10 cellular contexts compared by ENCODE assay signal in genomic region chr10:93464826-93465388, GRCh38. TPM values are rescaled to one million over a fixed set of nuclear protein-coding genes. Genes with fewer than 3 reads are reported as not detected.
DNase-seq lines count a peak whose midpoint lies in the region; ATAC-seq, FAIRE-seq and TF ChIP-seq lines count a peak whose summit lies in the region.
"Had no signal": no experiment of that assay in that cellular context is flagged by ENCODE, and none has a peak within 500 bp of the region (broad histone marks: within the 10 kb centered on the region; RNA-seq: fewer than 3 reads in every experiment).

No MANE protein-coding gene starts in this region.

- no peak for TF ChIP-seq POLR2A in vagina (IDR thresholded peaks at IDR 0.05)

- TF ChIP-seq CTCF in heart right ventricle (IDR thresholded peaks at IDR 0.05) = no peak
- no peak for TF ChIP-seq CTCF in bronchial epithelial cell (IDR thresholded peaks at IDR 0.05; ENCODE audit: insufficient read depth, low read length, severe bottlenecking)
- no peak for TF ChIP-seq CTCF in vagina (IDR thresholded peaks at IDR 0.05)
- no peak for TF ChIP-seq CTCF in GM23338 (conservative IDR thresholded peaks at IDR 0.05; ENCODE audit: low read depth in 2 of 2)

- intact Hi-C loops in heart right ventricle (cut with DNase I) = loop anchor here in 1 of 10 donors (5.0 kb wide), 1 partner anchor 48 kb away; no protein-coding TSS in a partner anchor
- intact Hi-C loops in Right ventricle myocardium inferior (cut with DNase I) = loop anchor here (2.0 kb wide), 1 partner anchor 26 kb away; no protein-coding TSS in a partner anchor
- intact Hi-C loops in vagina (cut with DNase I) = loop anchor here (2.0 kb wide), 1 partner anchor 26 kb away; no protein-coding TSS in a partner anchor

- WGBS in heart right ventricle, 2 donors = 82 to 99% methylated on average over 4 of the region's 4 CpGs

- FAIRE-seq in bronchial epithelial cell (lab: Jason Lieb, UNC) = no peak

- no peaks in the 10 kb centered on the region for H3K27me3 ChIP-seq in heart right ventricle
- no peaks in the 10 kb centered on the region for H3K27me3 ChIP-seq in bronchial epithelial cell (ENCODE audit: control insufficient read depth, insufficient read depth, low read length)
- H3K27me3 ChIP-seq in muscle layer of duodenum (ENCODE audit: low read depth, low read length) = no peaks in the 10 kb centered on the region
- H3K27me3 ChIP-seq in vagina = no peaks in the 10 kb centered on the region
- H3K27me3 ChIP-seq in GM23338 (ENCODE audit: insufficient read depth) = no peaks in the 10 kb centered on the region

- H4K20me1 ChIP-seq in GM23338 (replicated peaks; ENCODE audit: insufficient read depth) = no peaks in the 10 kb centered on the region

- H3K27ac ChIP-seq in heart right ventricle (peak overlapping the region in 9 of 10 donors; percentile 29 to 93 (median 84)), muscle layer of duodenum (ENCODE audit: low read length) (peak overlapping the region; percentile 99), vagina (peak overlapping the region; percentile 94), GM23338 (ENCODE audit: low read depth) (no peak overlapping the region)

- H3K4me2 ChIP-seq in GM23338 = no peak overlapping the region

- peaks cover 0 to 3% (median 0%) of the 10 kb centered on the region in 11 donors for H3K9me3 ChIP-seq in heart right ventricle
- H3K9me3 ChIP-seq in muscle layer of duodenum (ENCODE audit: control insufficient read depth in 1 of 2, low read length in 2 of 2) = no peaks in the 10 kb centered on the region
- H3K9me3 ChIP-seq in vagina = no peaks in the 10 kb centered on the region

- no peak overlapping the region for H3K4me3 Mint-ChIP-seq in GM23338
- H3K4me3 Mint-ChIP-seq: activated T-helper 1 cell treated with anti-CD3 and anti-CD28 coated beads, Interleukin-12 subunit alpha, Interleukin-12 subunit beta, Interleukin-2, Interleukin-4 antibody, amounts not matched to agents 30 ng/mL and 10 ng/mL and 1 ng/mL, durations not matched to agents 14 hours and 24 hours and 36 hours had no signal

- H3K27ac Mint-ChIP-seq in GM23338 = no peak overlapping the region
- H3K27ac Mint-ChIP-seq: activated T-helper 1 cell treated with anti-CD3 and anti-CD28 coated beads, Interleukin-12 subunit alpha, Interleukin-12 subunit beta, Interleukin-2, Interleukin-4 antibody, amounts not matched to agents 30 ng/mL and 10 ng/mL and 1 ng/mL, durations not matched to agents 14 hours and 24 hours and 36 hours had no signal

- H3K9me2 ChIP-seq in GM23338 (ENCODE audit: insufficient read depth) = no peaks in the 10 kb centered on the region

- H3K79me2 ChIP-seq in GM23338 (replicated peaks; ENCODE audit: insufficient read depth) = no peaks in the 10 kb centered on the region

- no peak overlapping the region for H3K4me3 ChIP-seq in heart right ventricle
- H3K4me3 ChIP-seq in bronchial epithelial cell (ENCODE audit: low read depth, low read length) = no peak overlapping the region
- no peak overlapping the region for H3K4me3 ChIP-seq in muscle layer of duodenum (ENCODE audit: low read depth in 1 of 2, low read length in 2 of 2)
- H3K4me3 ChIP-seq in vagina = no peak overlapping the region
- H3K4me3 ChIP-seq in GM23338 = no peak overlapping the region

- H3K36me3 Mint-ChIP-seq in GM23338 (ENCODE audit: low read depth) = no peaks in the 10 kb centered on the region

- H2AFZ ChIP-seq in GM23338 = no peak overlapping the region

- H3K27me3 Mint-ChIP-seq in GM23338 (ENCODE audit: insufficient read depth, low read depth, poor library complexity) = peaks cover 4% of the 10 kb centered on the region

- H3F3A ChIP-seq in GM23338 (replicated peaks; ENCODE audit: low read depth) = no peaks in the 10 kb centered on the region

- DNase-seq in heart right ventricle (no peak), Right ventricle myocardium inferior (ENCODE audit: missing footprints) (no peak), bronchial epithelial cell (ENCODE audit: low read depth) (peak; percentile 76), vagina (ENCODE audit: extremely low spot score in 2 of 2) (no peak), GM23338 (ENCODE audit: low spot score) (no peak)
- no peak for DNase-seq in activated CD4-positive, alpha-beta T cell treated with anti-CD3 and anti-CD28 coated beads for 1 hour
- DNase-seq: NCI-H510A had no signal

- H3K4me1 ChIP-seq in heart right ventricle (peaks cover 12 to 86% (median 46%) of the 10 kb centered on the region in 9 donors), muscle layer of duodenum (ENCODE audit: control insufficient read depth in 1 of 2, insufficient read depth in 2 of 2, low read length in 2 of 2) (peaks cover 12 to 52% of the 10 kb centered on the region in 2 donors), vagina (peaks cover 90% of the 10 kb centered on the region), GM23338 (ENCODE audit: insufficient read depth) (no peaks in the 10 kb centered on the region)

- peaks cover 4% of the 10 kb centered on the region; the same call in 1 of the 3 replicates for H3K4me1 Mint-ChIP-seq in GM23338

- ATAC-seq in heart right ventricle = no peak
- ATAC-seq in Right ventricle myocardium inferior = no peak
- no peak for ATAC-seq in GM23338
- ATAC-seq in HG03196 (IDR thresholded peaks at IDR 0.05; ENCODE audit: unreplicated experiment) = no peak

- H3K9me3 Mint-ChIP-seq in GM23338 = no peaks in the 10 kb centered on the region
- H3K9me3 Mint-ChIP-seq: activated T-helper 1 cell treated with anti-CD3 and anti-CD28 coated beads, Interleukin-12 subunit alpha, Interleukin-12 subunit beta, Interleukin-2, Interleukin-4 antibody, amounts not matched to agents 30 ng/mL and 10 ng/mL and 1 ng/mL, durations not matched to agents 14 hours and 24 hours and 36 hours had no signal

- peaks cover 0 to 8% (median 0%) of the 10 kb centered on the region in 9 donors for H3K36me3 ChIP-seq in heart right ventricle
- H3K36me3 ChIP-seq in bronchial epithelial cell (ENCODE audit: control insufficient read depth, insufficient read depth, low read length) = peaks cover 9% of the 10 kb centered on the region
- H3K36me3 ChIP-seq in muscle layer of duodenum (ENCODE audit: control insufficient read depth in 1 of 2, insufficient read depth in 2 of 2, low read length in 2 of 2) = peaks cover 4 to 7% of the 10 kb centered on the region in 2 donors
- H3K36me3 ChIP-seq in vagina = no peaks in the 10 kb centered on the region
- no peaks in the 10 kb centered on the region for H3K36me3 ChIP-seq in GM23338 (ENCODE audit: insufficient read depth)

TF ChIP-seq in GM23338, 12 proteins besides CTCF, POLR2A, EP300 and RAD21 (continues in another document):
- TF ChIP-seq, protein P1, sequence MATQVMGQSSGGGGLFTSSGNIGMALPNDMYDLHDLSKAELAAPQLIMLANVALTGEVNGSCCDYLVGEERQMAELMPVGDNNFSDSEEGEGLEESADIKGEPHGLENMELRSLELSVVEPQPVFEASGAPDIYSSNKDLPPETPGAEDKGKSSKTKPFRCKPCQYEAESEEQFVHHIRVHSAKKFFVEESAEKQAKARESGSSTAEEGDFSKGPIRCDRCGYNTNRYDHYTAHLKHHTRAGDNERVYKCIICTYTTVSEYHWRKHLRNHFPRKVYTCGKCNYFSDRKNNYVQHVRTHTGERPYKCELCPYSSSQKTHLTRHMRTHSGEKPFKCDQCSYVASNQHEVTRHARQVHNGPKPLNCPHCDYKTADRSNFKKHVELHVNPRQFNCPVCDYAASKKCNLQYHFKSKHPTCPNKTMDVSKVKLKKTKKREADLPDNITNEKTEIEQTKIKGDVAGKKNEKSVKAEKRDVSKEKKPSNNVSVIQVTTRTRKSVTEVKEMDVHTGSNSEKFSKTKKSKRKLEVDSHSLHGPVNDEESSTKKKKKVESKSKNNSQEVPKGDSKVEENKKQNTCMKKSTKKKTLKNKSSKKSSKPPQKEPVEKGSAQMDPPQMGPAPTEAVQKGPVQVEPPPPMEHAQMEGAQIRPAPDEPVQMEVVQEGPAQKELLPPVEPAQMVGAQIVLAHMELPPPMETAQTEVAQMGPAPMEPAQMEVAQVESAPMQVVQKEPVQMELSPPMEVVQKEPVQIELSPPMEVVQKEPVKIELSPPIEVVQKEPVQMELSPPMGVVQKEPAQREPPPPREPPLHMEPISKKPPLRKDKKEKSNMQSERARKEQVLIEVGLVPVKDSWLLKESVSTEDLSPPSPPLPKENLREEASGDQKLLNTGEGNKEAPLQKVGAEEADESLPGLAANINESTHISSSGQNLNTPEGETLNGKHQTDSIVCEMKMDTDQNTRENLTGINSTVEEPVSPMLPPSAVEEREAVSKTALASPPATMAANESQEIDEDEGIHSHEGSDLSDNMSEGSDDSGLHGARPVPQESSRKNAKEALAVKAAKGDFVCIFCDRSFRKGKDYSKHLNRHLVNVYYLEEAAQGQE (IDR thresholded peaks at IDR 0.05; ENCODE audit: unreplicated experiment) = no peak
- TF ChIP-seq, protein P2, sequence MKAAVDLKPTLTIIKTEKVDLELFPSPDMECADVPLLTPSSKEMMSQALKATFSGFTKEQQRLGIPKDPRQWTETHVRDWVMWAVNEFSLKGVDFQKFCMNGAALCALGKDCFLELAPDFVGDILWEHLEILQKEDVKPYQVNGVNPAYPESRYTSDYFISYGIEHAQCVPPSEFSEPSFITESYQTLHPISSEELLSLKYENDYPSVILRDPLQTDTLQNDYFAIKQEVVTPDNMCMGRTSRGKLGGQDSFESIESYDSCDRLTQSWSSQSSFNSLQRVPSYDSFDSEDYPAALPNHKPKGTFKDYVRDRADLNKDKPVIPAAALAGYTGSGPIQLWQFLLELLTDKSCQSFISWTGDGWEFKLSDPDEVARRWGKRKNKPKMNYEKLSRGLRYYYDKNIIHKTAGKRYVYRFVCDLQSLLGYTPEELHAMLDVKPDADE (IDR thresholded peaks at IDR 0.05) = no peak
- TF ChIP-seq JUNB (IDR thresholded peaks at IDR 0.05; ENCODE audit: unreplicated experiment) (no peak), EZH2 (IDR thresholded peaks at IDR 0.05; ENCODE audit: low read depth, unreplicated experiment) (no peak)

RNA-seq across cellular contexts. Expression of gene MYOF, which starts 17.2 kb away (rescaled TPM):
- 10 to 100 TPM; 21.7 to 54.6 (median 41.6) TPM for total RNA-seq in heart right ventricle
- polyA plus RNA-seq in heart right ventricle = 10 to 100 TPM; 14.5 to 32.4 TPM
- 34.4 TPM for total RNA-seq in Right ventricle myocardium inferior
- 108 and 133 TPM in 2 replicates for total RNA-seq in bronchial epithelial cell
- total RNA-seq in vagina = 107 TPM
- 0.54 and 1.4 TPM in 2 replicates for total RNA-seq in GM23338 (2014; rRNA removed; shearing (Covaris generic))
- 0.45 and 0.82 TPM in 2 replicates for polyA plus RNA-seq in GM23338 (2016; fragmentation: Nextera tagmentation; extraction: Ambion mirVana)

RNA-seq across cellular contexts. Expression of gene CEP55, which starts 31.5 kb away (rescaled TPM):
- total RNA-seq in heart right ventricle (1 to 10 TPM in 2 of 10 donors, under 1 TPM in 5, not detected in 3; 0.13 to 4.4 (median 0.51) TPM), Right ventricle myocardium inferior (1.4 TPM), bronchial epithelial cell (0.53 and 2.0 TPM in 2 replicates), vagina (3.2 TPM)
- polyA plus RNA-seq in heart right ventricle (under 1 TPM; 0.20 to 0.22 TPM), GM23338 (2016; fragmentation: Nextera tagmentation; extraction: Ambion mirVana) (12.4 and 13.2 TPM in 2 replicates)
- 15.0 and 22.4 TPM in 2 replicates for total RNA-seq in GM23338 (2014; rRNA removed; shearing (Covaris generic))
